ENCODE assay signal across 7 cellular contexts in the genomic region with DNA sequence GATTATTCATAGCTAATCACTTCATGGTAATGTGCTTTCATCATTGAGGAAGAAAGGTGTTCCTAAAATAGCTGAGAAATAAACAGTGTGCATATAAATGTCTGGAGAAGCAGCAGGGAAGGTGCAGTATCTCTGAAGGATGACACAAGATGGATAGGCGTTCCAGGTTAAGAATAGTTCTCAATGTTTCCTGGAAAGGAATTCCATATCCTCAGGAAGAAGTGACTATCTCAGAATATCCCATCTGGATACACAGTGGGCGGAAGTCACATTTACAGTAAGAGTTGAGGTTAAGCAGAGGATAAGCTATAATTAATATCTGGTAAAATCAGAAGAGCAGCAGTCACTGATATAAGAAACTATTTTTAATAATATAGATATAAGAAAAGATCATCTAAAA.
"Had no signal": no experiment of that assay in that cellular context is flagged by ENCODE, and none has a peak within 500 bp of the region (broad histone marks: within the 10 kb centered on the region; RNA-seq: fewer than 3 reads in every experiment).

No MANE protein-coding gene starts in this region.

- H2AFZ ChIP-seq: GM23338 had no signal

- H3K4me2 ChIP-seq: GM23338 had no signal

- H3K4me3 ChIP-seq: GM23338 had no signal

- ATAC-seq: GM23338 had no signal

- DNase-seq: H9, HCEC 1CT, KBM-7 had no signal

- FAIRE-seq: H1, H54, HTR-8/SVneo had no signal
